ENCODE assay signal across 18 cellular contexts in genomic region chrX:15216280-15216679, GRCh38. TPM values are rescaled to one million over a fixed set of nuclear protein-coding genes. Genes with fewer than 3 reads are reported as not detected.
A peak's percentile ranks its signal among the peaks of the same experiment; 100 is the strongest.
DNase-seq lines count a peak whose midpoint lies in the region; ATAC-seq, FAIRE-seq and TF ChIP-seq lines count a peak whose summit lies in the region.
"Had no signal": no experiment of that assay in that cellular context is flagged by ENCODE, and none has a peak within 500 bp of the region (broad histone marks: within the 10 kb centered on the region; RNA-seq: fewer than 3 reads in every experiment).

No MANE protein-coding gene starts in this region.

- POLR2A ChIA-PET in HepG2 (lab: Yijun Ruan, JAX): no interaction called here

- TF ChIP-seq RAD21 in HepG2 (CRISPR knock-in tag; IDR thresholded peaks at IDR 0.05): no peak

- intact Hi-C loops in HepG2 (cut with micrococcal nuclease; ENCODE audit: unreplicated experiment): no loop called here
- intact Hi-C loops in right lobe of liver (cut with DNase I): no loop called here
- intact Hi-C loops in gastrocnemius medialis (cut with DNase I; ENCODE audit: low total_unique reads): no loop called here

- no peak for TF ChIP-seq POLR2A in HepG2 (IDR thresholded peaks at IDR 0.05; ENCODE audit: insufficient read depth in 1 of 2, low read depth in 2 of 2, low read length in 2 of 2)
- TF ChIP-seq POLR2A in right lobe of liver (IDR thresholded peaks at IDR 0.05): no peak
- no peak for TF ChIP-seq POLR2A in gastrocnemius medialis (IDR thresholded peaks at IDR 0.05)

- H3K27me3 ChIP-seq in HepG2 (ENCODE audit: control insufficient read depth in 1 of 2, insufficient read depth in 2 of 2, low read length in 2 of 2): no peaks in the 10 kb centered on the region
- H3K27me3 ChIP-seq in right lobe of liver: no peaks in the 10 kb centered on the region
- H3K27me3 ChIP-seq in gastrocnemius medialis: peaks cover 0 to 3% (median 0%) of the 10 kb centered on the region in 3 donors

- WGBS in HepG2 (ENCODE audit: low lambda C conversion rate): 0% methylated on average over 1 of the region's 1 CpG
- WGBS in right lobe of liver (ENCODE audit: insufficient coverage, low coverage, low lambda C conversion rate, missing lambda C conversion rate): 43% methylated on average over 1 of the region's 1 CpG

- H3K36me3 ChIP-seq in HepG2 (replicated peaks in 1 of 2; ENCODE audit: control insufficient read depth in 1 of 2, insufficient read depth in 2 of 2, low read length in 2 of 2) (no peaks in the 10 kb centered on the region), right lobe of liver (no peaks in the 10 kb centered on the region), gastrocnemius medialis (no peaks in the 10 kb centered on the region)

- H3K4me1 ChIP-seq in HepG2 (ENCODE audit: insufficient read depth, low read length) (no peaks in the 10 kb centered on the region), right lobe of liver (no peaks in the 10 kb centered on the region), gastrocnemius medialis (no peaks in the 10 kb centered on the region)

- ATAC-seq in HepG2 (no peak), right lobe of liver (no peak), gastrocnemius medialis (no peak)

- BruUV-seq in HepG2 (replicated peaks; lab: Mats Ljungman, UMichigan): no TSS peak

- TF ChIP-seq EP300 in HepG2 (IDR thresholded peaks at IDR 0.05; ENCODE audit: low read depth in 2 of 2, low read length in 2 of 2) (no peak), HepG2 (CRISPR knock-in tag; IDR thresholded peaks at IDR 0.05; ENCODE audit: borderline replicate concordance) (no peak)

- TF ChIP-seq CTCF in HepG2 (CRISPR knock-in tag; IDR thresholded peaks at IDR 0.05) (no peak), right lobe of liver (IDR thresholded peaks at IDR 0.05) (no peak), gastrocnemius medialis (IDR thresholded peaks at IDR 0.05 in 4 of 5, conservative IDR thresholded peaks at IDR 0.05 in 1 of 5) (no peak)

- H3K27ac ChIP-seq in HepG2 (ENCODE audit: extremely low read length, insufficient read depth, low read length) (no peak overlapping the region), right lobe of liver (no peak overlapping the region), gastrocnemius medialis (no peak overlapping the region)
- H3K27ac ChIP-seq: 22Rv1 had no signal

- no peak overlapping the region for H3K4me2 ChIP-seq in HepG2 (ENCODE audit: low read depth, low read length)

- no peak overlapping the region for H2AFZ ChIP-seq in HepG2 (ENCODE audit: low read length)

- H3K79me2 ChIP-seq in HepG2 (ENCODE audit: insufficient read depth, low read length): no peaks in the 10 kb centered on the region

- no peaks in the 10 kb centered on the region for H4K20me1 ChIP-seq in HepG2 (ENCODE audit: insufficient read depth, low read length)

- in situ Hi-C loops in HepG2 (cut with HindIII; ENCODE audit: extremely low pct_ligation_motif_present, low pct_unique_long_range_greater_than_20kb): no loop called here
- in situ Hi-C loops in gastrocnemius medialis (cut with MboI; ENCODE audit: low sequenced_read_pairs in 4 of 4): no loop called here

- H3K4me3 ChIP-seq in HepG2 (replicated peaks in 1 of 3; ENCODE audit: insufficient read depth in 1 of 3, low read depth in 2 of 3, low read length in 3 of 3) (no peak overlapping the region), right lobe of liver (no peak overlapping the region), gastrocnemius medialis (no peak overlapping the region)

- CTCF ChIA-PET in HepG2 (lab: Yijun Ruan, JAX; ENCODE audit: low intra/inter-chr PET ratio, low total read pairs): no interaction called here

- H3K9ac ChIP-seq in HepG2 (ENCODE audit: insufficient read depth, low read depth, low read length): no peak overlapping the region

- DNase-seq in HepG2 (ENCODE audit: low spot score): no peak
- no peak for DNase-seq in right lobe of liver
- DNase-seq in astrocyte of the hippocampus (ENCODE audit: low read depth, low spot score): peak; percentile 3
- DNase-seq in foreskin melanocyte: peak; percentile 49
- no peak for DNase-seq in effector CD8-positive, alpha-beta T cell (lab: John Stamatoyannopoulos, UW)
- DNase-seq in gastrocnemius medialis: no peak
- DNase-seq: Calu3; CD4-positive, alpha-beta memory T cell; COR-L47; DMS53; DMS79 treated with DMSO at 0.1 percent for 48 hours; GOT3; H7; HCEC 1CT had no signal

- no peak for FAIRE-seq in HepG2 (lab: Jason Lieb, UNC)
- FAIRE-seq: G401.6, GM12892 had no signal

- H3K9me3 ChIP-seq in HepG2 (ENCODE audit: low read length) (no peaks in the 10 kb centered on the region), right lobe of liver (no peaks in the 10 kb centered on the region), gastrocnemius medialis (no peaks in the 10 kb centered on the region)

TF ChIP-seq in HepG2, 621 proteins besides CTCF, POLR2A, EP300 and RAD21:
- peak; percentile 48; the same call in 1 of the 2 replicates for TF ChIP-seq RAD51 (IDR thresholded peaks at IDR 0.05; ENCODE audit: borderline replicate concordance)
- TF ChIP-seq ARHGAP35 (CRISPR knock-in tag; IDR thresholded peaks at IDR 0.05; ENCODE audit: borderline replicate concordance): no peak

RNA-seq across cellular contexts. Expression of gene ASB9, which starts 53.6 kb away (rescaled TPM):
- total RNA-seq in HepG2 (2016; rRNA removed; fragmentation: Illumina TruSeq; extraction: Trizol) (13.8 and 18.2 TPM in 2 replicates), right lobe of liver (1 to 10 TPM; 1.3 to 7.4 (median 3.5) TPM), gastrocnemius medialis (1 to 10 TPM in 1 of 4 donors, under 1 TPM in 1, not detected in 2; 0.78 to 1.7 TPM)
- total RNA-seq in HepG2 (2016; cell fraction: cytosol; rRNA removed; fragmentation: Illumina TruSeq; extraction: Trizol; ENCODE audit: low read depth): 2.5 and 2.9 TPM in 2 replicates
- 13.0 and 18.9 TPM in 2 replicates for total RNA-seq in HepG2 (2016; cell fraction: insoluble cytoplasmic fraction; rRNA removed; fragmentation: Illumina TruSeq; extraction: Trizol)
- total RNA-seq in HepG2 (2016; cell fraction: membrane; rRNA removed; fragmentation: Illumina TruSeq; extraction: Trizol): 5.6 and 6.2 TPM in 2 replicates
- total RNA-seq in HepG2 (2016; cell fraction: nucleus; rRNA removed; fragmentation: Illumina TruSeq; extraction: Trizol): 5.5 and 5.7 TPM in 2 replicates
- 3.9 and 4.2 TPM in 2 replicates for polyA plus RNA-seq in HepG2 (2011; rRNA removed)
- 2.4 and 2.8 TPM in 2 replicates for polyA plus RNA-seq in HepG2 (2011; cell fraction: cytosol; rRNA removed)
- 1.3 and 1.4 TPM in 2 replicates for polyA plus RNA-seq in HepG2 (2011; cell fraction: nucleus; rRNA removed)
- 3.0 and 9.4 TPM in 2 replicates for polyA plus RNA-seq in HepG2 (2012)
- polyA plus RNA-seq in HepG2 (2016; cell fraction: cytosol; fragmentation: Illumina TruSeq; extraction: Trizol; ENCODE audit: low read depth): 1.4 and 2.5 TPM in 2 replicates
- 13.5 and 14.9 TPM in 2 replicates for polyA plus RNA-seq in HepG2 (2016; cell fraction: insoluble cytoplasmic fraction; fragmentation: Illumina TruSeq; extraction: Trizol; ENCODE audit: low read depth)
- 3.8 and 4.5 TPM in 2 replicates for polyA plus RNA-seq in HepG2 (2016; cell fraction: membrane; fragmentation: Illumina TruSeq; extraction: Trizol; ENCODE audit: low read depth)
- 8.7 and 9.7 TPM in 2 replicates for polyA plus RNA-seq in HepG2 (2016; cell fraction: nucleus; fragmentation: Illumina TruSeq; extraction: Trizol; ENCODE audit: insufficient read depth, low read depth)
- polyA minus RNA-seq in HepG2 (2011; rRNA and poly(A)+ RNA removed; ENCODE audit: low replicate concordance): 8.4 and 41.0 TPM in 2 replicates
- 1.1 and 2.1 TPM in 2 replicates for polyA minus RNA-seq in HepG2 (2011; cell fraction: cytosol; rRNA and poly(A)+ RNA removed)
- polyA minus RNA-seq in HepG2 (2011; cell fraction: nucleus; rRNA and poly(A)+ RNA removed): 1.4 and 2.0 TPM in 2 replicates
- total RNA-seq: A673; CD4-positive, alpha-beta memory T cell had no signal

Comparison
In these comparisons a context has a peak if more than half of its experiments do, and no peak if none do; other contexts are left out.
1. DNase-seq: peak in astrocyte of the hippocampus (single experiment) and foreskin melanocyte (single experiment); none in HepG2 (single experiment), right lobe of liver (0 of 3), effector CD8-positive, alpha-beta T cell (single experiment) and gastrocnemius medialis (0 of 2).